Comparison of ENCODE assay signal across 1 cellular context in the genomic region with DNA sequence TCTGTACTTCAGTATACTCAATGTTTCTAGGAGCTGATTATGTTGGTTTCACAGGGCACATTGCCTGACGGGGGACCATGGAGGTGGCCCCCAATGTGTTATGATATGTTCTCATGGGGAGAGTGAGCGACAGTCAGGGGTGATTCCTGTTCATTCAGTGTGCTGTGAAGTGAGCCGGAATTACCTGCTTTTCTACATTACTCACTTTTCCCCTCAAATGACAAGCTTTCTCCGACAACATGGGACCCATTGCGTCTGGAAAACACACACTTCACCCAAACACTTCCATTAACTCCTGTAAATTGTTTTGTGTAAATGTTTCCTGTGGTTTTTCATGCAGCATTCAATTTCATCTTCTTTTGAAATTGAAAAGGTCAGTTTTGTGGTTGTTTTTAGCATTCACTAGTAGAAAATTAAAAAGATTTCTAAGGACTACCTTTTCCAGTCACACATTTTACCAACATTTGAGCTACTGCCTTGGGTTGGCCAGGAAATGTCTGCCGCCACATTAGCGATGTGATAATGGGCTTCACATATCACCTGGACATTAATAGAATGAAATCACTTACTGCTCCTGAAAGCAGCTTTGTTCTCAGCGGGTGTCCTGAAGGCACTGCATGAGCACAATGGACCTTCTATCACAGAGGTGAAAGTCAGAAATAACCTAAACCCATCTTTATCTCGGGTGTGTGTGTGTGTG.
TF ChIP-seq lines count a peak whose summit lies in the region.

No MANE protein-coding gene starts in this region.

TF ChIP-seq in GM12878, 131 proteins besides CTCF, POLR2A, EP300 and RAD21 (continued from another document):
- TF ChIP-seq ZBTB33 (IDR thresholded peaks at IDR 0.05): peak; percentile 20; the same call in 1 of the 2 replicates
- TF ChIP-seq FOS (IDR thresholded peaks at IDR 0.05; ENCODE audit: borderline replicate concordance, extremely low read depth, insufficient read length): no peak
TF ChIP-seq in GM12878: peak in this region for 1.
